Comparison of ENCODE assay signal across 1 cellular context in the genomic region with DNA sequence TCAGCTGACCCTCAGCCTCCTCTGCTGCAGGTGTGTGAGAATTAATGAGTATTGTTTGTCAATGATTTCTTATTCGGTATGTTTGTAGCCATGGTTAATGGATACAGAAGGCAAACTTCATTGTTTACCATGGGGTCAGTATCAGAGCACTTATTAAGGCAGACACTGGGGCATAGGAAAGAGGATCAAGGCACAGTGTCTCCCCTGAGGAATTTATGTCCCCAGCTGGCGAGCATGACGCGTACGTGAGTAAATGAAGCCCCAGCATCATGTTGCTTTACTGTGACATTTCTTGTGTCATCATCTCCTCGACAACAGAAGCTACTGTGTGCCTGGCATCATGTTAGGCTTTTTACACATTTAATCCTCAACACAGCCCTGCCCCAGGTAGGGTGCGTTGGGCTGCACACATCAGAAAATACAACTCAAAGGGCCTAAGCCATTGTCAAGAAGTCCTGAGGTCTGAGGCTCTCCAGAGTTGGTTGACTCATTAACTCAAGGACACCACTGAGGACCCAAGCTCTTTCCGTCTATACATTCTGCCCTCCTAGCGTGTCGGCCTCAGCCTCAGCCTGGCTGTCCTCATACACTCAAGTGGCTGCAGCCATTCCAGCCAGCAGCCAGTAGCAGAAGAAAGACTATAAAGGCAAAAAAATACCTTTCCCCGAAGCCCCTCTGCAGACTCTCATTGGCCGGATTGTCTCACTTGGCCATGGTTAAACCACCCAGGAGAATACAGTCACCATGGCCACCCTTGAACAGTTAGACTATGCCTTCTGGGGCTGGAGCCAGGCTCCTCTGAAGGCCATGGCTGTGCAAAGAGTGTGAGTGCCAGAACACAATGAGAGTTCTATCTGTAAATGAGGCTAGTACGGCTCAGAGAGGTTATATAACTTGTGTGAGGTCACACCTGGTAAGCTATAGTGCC.
TF ChIP-seq lines count a peak whose summit lies in the region.

No MANE protein-coding gene starts in this region.

TF ChIP-seq in HepG2, 621 proteins besides CTCF, POLR2A, EP300 and RAD21 (continued from another document and continues in another):
- TF ChIP-seq, protein P1, sequence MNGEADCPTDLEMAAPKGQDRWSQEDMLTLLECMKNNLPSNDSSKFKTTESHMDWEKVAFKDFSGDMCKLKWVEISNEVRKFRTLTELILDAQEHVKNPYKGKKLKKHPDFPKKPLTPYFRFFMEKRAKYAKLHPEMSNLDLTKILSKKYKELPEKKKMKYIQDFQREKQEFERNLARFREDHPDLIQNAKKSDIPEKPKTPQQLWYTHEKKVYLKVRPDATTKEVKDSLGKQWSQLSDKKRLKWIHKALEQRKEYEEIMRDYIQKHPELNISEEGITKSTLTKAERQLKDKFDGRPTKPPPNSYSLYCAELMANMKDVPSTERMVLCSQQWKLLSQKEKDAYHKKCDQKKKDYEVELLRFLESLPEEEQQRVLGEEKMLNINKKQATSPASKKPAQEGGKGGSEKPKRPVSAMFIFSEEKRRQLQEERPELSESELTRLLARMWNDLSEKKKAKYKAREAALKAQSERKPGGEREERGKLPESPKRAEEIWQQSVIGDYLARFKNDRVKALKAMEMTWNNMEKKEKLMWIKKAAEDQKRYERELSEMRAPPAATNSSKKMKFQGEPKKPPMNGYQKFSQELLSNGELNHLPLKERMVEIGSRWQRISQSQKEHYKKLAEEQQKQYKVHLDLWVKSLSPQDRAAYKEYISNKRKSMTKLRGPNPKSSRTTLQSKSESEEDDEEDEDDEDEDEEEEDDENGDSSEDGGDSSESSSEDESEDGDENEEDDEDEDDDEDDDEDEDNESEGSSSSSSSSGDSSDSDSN (CRISPR knock-in tag; IDR thresholded peaks at IDR 0.05) = no peak
- TF ChIP-seq ZBTB3 (CRISPR knock-in tag; IDR thresholded peaks at IDR 0.05; ENCODE audit: borderline replicate concordance, low read depth) (no peak), ERF (CRISPR knock-in tag; IDR thresholded peaks at IDR 0.05) (no peak; the same call in 1 of the 2 replicates), SPEN (CRISPR knock-in tag; IDR thresholded peaks at IDR 0.05; ENCODE audit: low read depth) (no peak), TRIM24 (CRISPR knock-in tag; IDR thresholded peaks at IDR 0.05) (no peak), ZNF746 (CRISPR knock-in tag; IDR thresholded peaks at IDR 0.05) (no peak; the same call in 1 of the 2 replicates), RARA (CRISPR knock-in tag; IDR thresholded peaks at IDR 0.05) (peak; percentile 34; the same call in 1 of the 2 replicates), ZKSCAN8 (CRISPR knock-in tag; IDR thresholded peaks at IDR 0.05; ENCODE audit: borderline replicate concordance) (no peak), SAFB2 (CRISPR knock-in tag; IDR thresholded peaks at IDR 0.05; ENCODE audit: borderline replicate concordance, low read depth) (no peak), EEA1 (CRISPR knock-in tag; IDR thresholded peaks at IDR 0.05; ENCODE audit: borderline replicate concordance) (0 out of 2 replicates have a peak, but pooled peaks have one; percentile 64), SALL2 (CRISPR knock-in tag; IDR thresholded peaks at IDR 0.05) (no peak), ZNF552 (CRISPR knock-in tag; IDR thresholded peaks at IDR 0.05; ENCODE audit: borderline replicate concordance) (no peak), ZNF556 (CRISPR knock-in tag; IDR thresholded peaks at IDR 0.05; ENCODE audit: borderline replicate concordance) (no peak), NFYC (CRISPR knock-in tag; IDR thresholded peaks at IDR 0.05) (no peak), DMAP1 (CRISPR knock-in tag; IDR thresholded peaks at IDR 0.05) (no peak), HOXA7 (CRISPR knock-in tag; IDR thresholded peaks at IDR 0.05) (no peak), ZNF841 (CRISPR knock-in tag; IDR thresholded peaks at IDR 0.05; ENCODE audit: borderline replicate concordance) (no peak), ZNF577 (CRISPR knock-in tag; IDR thresholded peaks at IDR 0.05; ENCODE audit: borderline replicate concordance, low read depth) (no peak), ZNF788 (CRISPR knock-in tag; IDR thresholded peaks at IDR 0.05; ENCODE audit: borderline replicate concordance) (no peak), SMAD9 (CRISPR knock-in tag; IDR thresholded peaks at IDR 0.05) (0 out of 2 replicates have a peak, but pooled peaks have one; percentile 43), ZNF652 (CRISPR knock-in tag; IDR thresholded peaks at IDR 0.05; ENCODE audit: borderline replicate concordance, low read depth) (no peak), CENPT (CRISPR knock-in tag; IDR thresholded peaks at IDR 0.05; ENCODE audit: low read depth) (no peak), CHCHD3 (CRISPR knock-in tag; IDR thresholded peaks at IDR 0.05) (no peak), IRF2 (CRISPR knock-in tag; IDR thresholded peaks at IDR 0.05) (peak; percentile 48; the same call in 1 of the 2 replicates), ZNF569 (CRISPR knock-in tag; IDR thresholded peaks at IDR 0.05; ENCODE audit: borderline replicate concordance) (no peak), ZFP41 (CRISPR knock-in tag; IDR thresholded peaks at IDR 0.05; ENCODE audit: borderline replicate concordance) (no peak; the same call in 1 of the 2 replicates), MAF1 (CRISPR knock-in tag; IDR thresholded peaks at IDR 0.05; ENCODE audit: borderline replicate concordance) (no peak), PRMT3 (CRISPR knock-in tag; IDR thresholded peaks at IDR 0.05; ENCODE audit: borderline replicate concordance, low read depth) (no peak), SIN3B (IDR thresholded peaks at IDR 0.05; ENCODE audit: low read length) (no peak), KLF13 (CRISPR knock-in tag; IDR thresholded peaks at IDR 0.05) (no peak), ZNF530 (CRISPR knock-in tag; IDR thresholded peaks at IDR 0.05; ENCODE audit: low read depth) (no peak), CCAR2 (optimal IDR thresholded peaks at IDR 0.05; ENCODE audit: low read depth, low read length) (no peak), ZNF501 (CRISPR knock-in tag; IDR thresholded peaks at IDR 0.05) (no peak), BRCA1 (CRISPR knock-in tag; IDR thresholded peaks at IDR 0.05) (no peak), MED13 (CRISPR knock-in tag; IDR thresholded peaks at IDR 0.05) (no peak), NFKB2 (CRISPR knock-in tag; IDR thresholded peaks at IDR 0.05; ENCODE audit: borderline replicate concordance) (no peak)
- TF ChIP-seq, protein P2, sequence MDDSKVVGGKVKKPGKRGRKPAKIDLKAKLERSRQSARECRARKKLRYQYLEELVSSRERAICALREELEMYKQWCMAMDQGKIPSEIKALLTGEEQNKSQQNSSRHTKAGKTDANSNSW (CRISPR knock-in tag; IDR thresholded peaks at IDR 0.05; ENCODE audit: borderline replicate concordance) = no peak
- TF ChIP-seq, protein P3, sequence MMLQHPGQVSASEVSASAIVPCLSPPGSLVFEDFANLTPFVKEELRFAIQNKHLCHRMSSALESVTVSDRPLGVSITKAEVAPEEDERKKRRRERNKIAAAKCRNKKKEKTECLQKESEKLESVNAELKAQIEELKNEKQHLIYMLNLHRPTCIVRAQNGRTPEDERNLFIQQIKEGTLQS (CRISPR knock-in tag; IDR thresholded peaks at IDR 0.05) = no peak
- TF ChIP-seq, protein P4, sequence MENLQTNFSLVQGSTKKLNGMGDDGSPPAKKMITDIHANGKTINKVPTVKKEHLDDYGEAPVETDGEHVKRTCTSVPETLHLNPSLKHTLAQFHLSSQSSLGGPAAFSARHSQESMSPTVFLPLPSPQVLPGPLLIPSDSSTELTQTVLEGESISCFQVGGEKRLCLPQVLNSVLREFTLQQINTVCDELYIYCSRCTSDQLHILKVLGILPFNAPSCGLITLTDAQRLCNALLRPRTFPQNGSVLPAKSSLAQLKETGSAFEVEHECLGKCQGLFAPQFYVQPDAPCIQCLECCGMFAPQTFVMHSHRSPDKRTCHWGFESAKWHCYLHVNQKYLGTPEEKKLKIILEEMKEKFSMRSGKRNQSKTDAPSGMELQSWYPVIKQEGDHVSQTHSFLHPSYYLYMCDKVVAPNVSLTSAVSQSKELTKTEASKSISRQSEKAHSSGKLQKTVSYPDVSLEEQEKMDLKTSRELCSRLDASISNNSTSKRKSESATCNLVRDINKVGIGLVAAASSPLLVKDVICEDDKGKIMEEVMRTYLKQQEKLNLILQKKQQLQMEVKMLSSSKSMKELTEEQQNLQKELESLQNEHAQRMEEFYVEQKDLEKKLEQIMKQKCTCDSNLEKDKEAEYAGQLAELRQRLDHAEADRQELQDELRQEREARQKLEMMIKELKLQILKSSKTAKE (CRISPR knock-in tag; IDR thresholded peaks at IDR 0.05; ENCODE audit: borderline replicate concordance) = 0 out of 2 replicates have a peak, but pooled peaks have one; percentile 23
- TF ChIP-seq, protein P5, sequence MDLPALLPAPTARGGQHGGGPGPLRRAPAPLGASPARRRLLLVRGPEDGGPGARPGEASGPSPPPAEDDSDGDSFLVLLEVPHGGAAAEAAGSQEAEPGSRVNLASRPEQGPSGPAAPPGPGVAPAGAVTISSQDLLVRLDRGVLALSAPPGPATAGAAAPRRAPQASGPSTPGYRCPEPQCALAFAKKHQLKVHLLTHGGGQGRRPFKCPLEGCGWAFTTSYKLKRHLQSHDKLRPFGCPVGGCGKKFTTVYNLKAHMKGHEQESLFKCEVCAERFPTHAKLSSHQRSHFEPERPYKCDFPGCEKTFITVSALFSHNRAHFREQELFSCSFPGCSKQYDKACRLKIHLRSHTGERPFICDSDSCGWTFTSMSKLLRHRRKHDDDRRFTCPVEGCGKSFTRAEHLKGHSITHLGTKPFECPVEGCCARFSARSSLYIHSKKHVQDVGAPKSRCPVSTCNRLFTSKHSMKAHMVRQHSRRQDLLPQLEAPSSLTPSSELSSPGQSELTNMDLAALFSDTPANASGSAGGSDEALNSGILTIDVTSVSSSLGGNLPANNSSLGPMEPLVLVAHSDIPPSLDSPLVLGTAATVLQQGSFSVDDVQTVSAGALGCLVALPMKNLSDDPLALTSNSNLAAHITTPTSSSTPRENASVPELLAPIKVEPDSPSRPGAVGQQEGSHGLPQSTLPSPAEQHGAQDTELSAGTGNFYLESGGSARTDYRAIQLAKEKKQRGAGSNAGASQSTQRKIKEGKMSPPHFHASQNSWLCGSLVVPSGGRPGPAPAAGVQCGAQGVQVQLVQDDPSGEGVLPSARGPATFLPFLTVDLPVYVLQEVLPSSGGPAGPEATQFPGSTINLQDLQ (CRISPR knock-in tag; IDR thresholded peaks at IDR 0.05) = no peak
- TF ChIP-seq, protein P6, sequence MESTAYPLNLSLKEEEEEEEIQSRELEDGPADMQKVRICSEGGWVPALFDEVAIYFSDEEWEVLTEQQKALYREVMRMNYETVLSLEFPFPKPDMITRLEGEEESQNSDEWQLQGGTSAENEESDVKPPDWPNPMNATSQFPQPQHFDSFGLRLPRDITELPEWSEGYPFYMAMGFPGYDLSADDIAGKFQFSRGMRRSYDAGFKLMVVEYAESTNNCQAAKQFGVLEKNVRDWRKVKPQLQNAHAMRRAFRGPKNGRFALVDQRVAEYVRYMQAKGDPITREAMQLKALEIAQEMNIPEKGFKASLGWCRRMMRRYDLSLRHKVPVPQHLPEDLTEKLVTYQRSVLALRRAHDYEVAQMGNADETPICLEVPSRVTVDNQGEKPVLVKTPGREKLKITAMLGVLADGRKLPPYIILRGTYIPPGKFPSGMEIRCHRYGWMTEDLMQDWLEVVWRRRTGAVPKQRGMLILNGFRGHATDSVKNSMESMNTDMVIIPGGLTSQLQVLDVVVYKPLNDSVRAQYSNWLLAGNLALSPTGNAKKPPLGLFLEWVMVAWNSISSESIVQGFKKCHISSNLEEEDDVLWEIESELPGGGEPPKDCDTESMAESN (CRISPR knock-in tag; conservative IDR thresholded peaks at IDR 0.05) = no peak
- TF ChIP-seq, protein P7, sequence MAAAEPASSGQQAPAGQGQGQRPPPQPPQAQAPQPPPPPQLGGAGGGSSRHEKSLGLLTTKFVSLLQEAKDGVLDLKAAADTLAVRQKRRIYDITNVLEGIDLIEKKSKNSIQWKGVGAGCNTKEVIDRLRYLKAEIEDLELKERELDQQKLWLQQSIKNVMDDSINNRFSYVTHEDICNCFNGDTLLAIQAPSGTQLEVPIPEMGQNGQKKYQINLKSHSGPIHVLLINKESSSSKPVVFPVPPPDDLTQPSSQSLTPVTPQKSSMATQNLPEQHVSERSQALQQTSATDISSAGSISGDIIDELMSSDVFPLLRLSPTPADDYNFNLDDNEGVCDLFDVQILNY (CRISPR knock-in tag; conservative IDR thresholded peaks at IDR 0.05) = no peak
- TF ChIP-seq, protein P8, sequence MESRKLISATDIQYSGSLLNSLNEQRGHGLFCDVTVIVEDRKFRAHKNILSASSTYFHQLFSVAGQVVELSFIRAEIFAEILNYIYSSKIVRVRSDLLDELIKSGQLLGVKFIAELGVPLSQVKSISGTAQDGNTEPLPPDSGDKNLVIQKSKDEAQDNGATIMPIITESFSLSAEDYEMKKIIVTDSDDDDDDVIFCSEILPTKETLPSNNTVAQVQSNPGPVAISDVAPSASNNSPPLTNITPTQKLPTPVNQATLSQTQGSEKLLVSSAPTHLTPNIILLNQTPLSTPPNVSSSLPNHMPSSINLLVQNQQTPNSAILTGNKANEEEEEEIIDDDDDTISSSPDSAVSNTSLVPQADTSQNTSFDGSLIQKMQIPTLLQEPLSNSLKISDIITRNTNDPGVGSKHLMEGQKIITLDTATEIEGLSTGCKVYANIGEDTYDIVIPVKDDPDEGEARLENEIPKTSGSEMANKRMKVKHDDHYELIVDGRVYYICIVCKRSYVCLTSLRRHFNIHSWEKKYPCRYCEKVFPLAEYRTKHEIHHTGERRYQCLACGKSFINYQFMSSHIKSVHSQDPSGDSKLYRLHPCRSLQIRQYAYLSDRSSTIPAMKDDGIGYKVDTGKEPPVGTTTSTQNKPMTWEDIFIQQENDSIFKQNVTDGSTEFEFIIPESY (CRISPR knock-in tag; IDR thresholded peaks at IDR 0.05) = no peak
- TF ChIP-seq, protein P9, sequence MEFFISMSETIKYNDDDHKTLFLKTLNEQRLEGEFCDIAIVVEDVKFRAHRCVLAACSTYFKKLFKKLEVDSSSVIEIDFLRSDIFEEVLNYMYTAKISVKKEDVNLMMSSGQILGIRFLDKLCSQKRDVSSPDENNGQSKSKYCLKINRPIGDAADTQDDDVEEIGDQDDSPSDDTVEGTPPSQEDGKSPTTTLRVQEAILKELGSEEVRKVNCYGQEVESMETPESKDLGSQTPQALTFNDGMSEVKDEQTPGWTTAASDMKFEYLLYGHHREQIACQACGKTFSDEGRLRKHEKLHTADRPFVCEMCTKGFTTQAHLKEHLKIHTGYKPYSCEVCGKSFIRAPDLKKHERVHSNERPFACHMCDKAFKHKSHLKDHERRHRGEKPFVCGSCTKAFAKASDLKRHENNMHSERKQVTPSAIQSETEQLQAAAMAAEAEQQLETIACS (CRISPR knock-in tag; IDR thresholded peaks at IDR 0.05) = no peak
- TF ChIP-seq, protein P10, sequence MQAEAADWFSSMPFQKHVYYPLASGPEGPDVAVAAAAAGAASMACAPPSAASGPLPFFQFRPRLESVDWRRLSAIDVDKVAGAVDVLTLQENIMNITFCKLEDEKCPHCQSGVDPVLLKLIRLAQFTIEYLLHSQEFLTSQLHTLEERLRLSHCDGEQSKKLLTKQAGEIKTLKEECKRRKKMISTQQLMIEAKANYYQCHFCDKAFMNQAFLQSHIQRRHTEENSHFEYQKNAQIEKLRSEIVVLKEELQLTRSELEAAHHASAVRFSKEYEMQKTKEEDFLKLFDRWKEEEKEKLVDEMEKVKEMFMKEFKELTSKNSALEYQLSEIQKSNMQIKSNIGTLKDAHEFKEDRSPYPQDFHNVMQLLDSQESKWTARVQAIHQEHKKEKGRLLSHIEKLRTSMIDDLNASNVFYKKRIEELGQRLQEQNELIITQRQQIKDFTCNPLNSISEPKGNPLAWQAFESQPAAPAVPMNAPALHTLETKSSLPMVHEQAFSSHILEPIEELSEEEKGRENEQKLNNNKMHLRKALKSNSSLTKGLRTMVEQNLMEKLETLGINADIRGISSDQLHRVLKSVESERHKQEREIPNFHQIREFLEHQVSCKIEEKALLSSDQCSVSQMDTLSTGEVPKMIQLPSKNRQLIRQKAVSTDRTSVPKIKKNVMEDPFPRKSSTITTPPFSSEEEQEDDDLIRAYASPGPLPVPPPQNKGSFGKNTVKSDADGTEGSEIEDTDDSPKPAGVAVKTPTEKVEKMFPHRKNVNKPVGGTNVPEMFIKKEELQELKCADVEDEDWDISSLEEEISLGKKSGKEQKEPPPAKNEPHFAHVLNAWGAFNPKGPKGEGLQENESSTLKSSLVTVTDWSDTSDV (CRISPR knock-in tag; IDR thresholded peaks at IDR 0.05) = no peak
